1 cellular context compared by ENCODE assay signal in genomic region chr11:131544591-131544990, GRCh38.
TF ChIP-seq lines count a peak whose summit lies in the region.

No MANE protein-coding gene starts in this region.

TF ChIP-seq in H1, 55 proteins besides CTCF, POLR2A, EP300 and RAD21:
- TF ChIP-seq EZH2 (IDR thresholded peaks at IDR 0.05; ENCODE audit: low read depth, low read length, severe bottlenecking): no peak
- no peak for TF ChIP-seq MAFK (IDR thresholded peaks at IDR 0.05; ENCODE audit: low read depth, low read length)
- no peak for TF ChIP-seq CREB1 (IDR thresholded peaks at IDR 0.05)
- no peak for TF ChIP-seq PHF8 (conservative IDR thresholded peaks at IDR 0.05; ENCODE audit: low read depth, low read length)
- TF ChIP-seq TAF7 (optimal IDR thresholded peaks at IDR 0.05; ENCODE audit: borderline replicate concordance, low read depth, low read length): no peak
- TF ChIP-seq, protein P1, sequence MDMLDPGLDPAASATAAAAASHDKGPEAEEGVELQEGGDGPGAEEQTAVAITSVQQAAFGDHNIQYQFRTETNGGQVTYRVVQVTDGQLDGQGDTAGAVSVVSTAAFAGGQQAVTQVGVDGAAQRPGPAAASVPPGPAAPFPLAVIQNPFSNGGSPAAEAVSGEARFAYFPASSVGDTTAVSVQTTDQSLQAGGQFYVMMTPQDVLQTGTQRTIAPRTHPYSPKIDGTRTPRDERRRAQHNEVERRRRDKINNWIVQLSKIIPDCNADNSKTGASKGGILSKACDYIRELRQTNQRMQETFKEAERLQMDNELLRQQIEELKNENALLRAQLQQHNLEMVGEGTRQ (IDR thresholded peaks at IDR 0.05; ENCODE audit: low read length): no peak
- TF ChIP-seq TAF1 (IDR thresholded peaks at IDR 0.05; ENCODE audit: low read depth, low read length): no peak
- TF ChIP-seq KDM4A (IDR thresholded peaks at IDR 0.05; ENCODE audit: low read depth, low read length, severe bottlenecking): no peak
- no peak for TF ChIP-seq SIRT6 (IDR thresholded peaks at IDR 0.05; ENCODE audit: low read length)
- TF ChIP-seq EGR1 (IDR thresholded peaks at IDR 0.05; ENCODE audit: borderline replicate concordance, low read depth, low read length): no peak
- no peak for TF ChIP-seq ATF3 (IDR thresholded peaks at IDR 0.05; ENCODE audit: insufficient read depth, low read depth, low read length)
- no peak for TF ChIP-seq ZNF274 (IDR thresholded peaks at IDR 0.05; ENCODE audit: borderline replicate concordance, extremely low read depth, low read length)
